16 cellular contexts compared by ENCODE assay signal in genomic region chr19:48284891-48285290, GRCh38. TPM values are rescaled to one million over a fixed set of nuclear protein-coding genes. Genes with fewer than 3 reads are reported as not detected.
"Had no signal": no experiment of that assay in that cellular context is flagged by ENCODE, and none has a peak within 500 bp of the region (broad histone marks: within the 10 kb centered on the region; RNA-seq: fewer than 3 reads in every experiment).

No MANE protein-coding gene starts in this region.

- DNase-seq: activated B cell treated with CpG ODN at 0.5 μM for 24 hours; activated CD4-positive, alpha-beta T cell treated with anti-CD3 and anti-CD28 coated beads, Interleukin-2, amount 10 ng/mL, durations not matched to agents 7 days and 5 days; activated naive CD4-positive, alpha-beta T cell treated with Interleukin-2 at 50 U/mL for 16 hours; foreskin melanocyte; head of caudate nucleus; immature natural killer cell; lower lobe of right lung; midbrain; retina; stimulated activated CD4-positive, alpha-beta T cell treated with anti-CD3 and anti-CD28 coated beads, Interleukin-2, amount 100 ng/mL, for 48 hours; uterus had no signal

- ATAC-seq: lower lobe of right lung; stimulated activated memory B cell treated with anti-CD40 and anti-IgM and Interleukin-4, amounts not matched to agents 10 μg/mL and 1 μg/mL and 100 μg/mL, for 72 hours had no signal

- H3K27me3 Mint-ChIP-seq: activated B cell treated with CpG ODN at 0.5 μM for 24 hours; stimulated activated memory B cell treated with anti-CD40 and anti-IgM and Interleukin-4, amounts not matched to agents 10 μg/mL and 1 μg/mL and 100 μg/mL, for 72 hours had no signal

- H3K4me3 Mint-ChIP-seq: activated B cell treated with CpG ODN at 0.5 μM for 24 hours; activated CD4-positive, alpha-beta T cell treated with anti-CD3 and anti-CD28 coated beads, Interleukin-2, amount 10 ng/mL, durations not matched to agents 7 days and 5 days; immature natural killer cell; neural progenitor cell; stimulated activated memory B cell treated with anti-CD40 and anti-IgM and Interleukin-4, amounts not matched to agents 10 μg/mL and 1 μg/mL and 100 μg/mL, for 72 hours had no signal

- H3K9ac ChIP-seq: neural progenitor cell had no signal

- H3K9me3 ChIP-seq: uterus had no signal

- H3K27ac ChIP-seq: coronary artery, esophagus muscularis mucosa, lower lobe of right lung, neural progenitor cell, uterus had no signal

- H3K9me3 Mint-ChIP-seq: stimulated activated memory B cell treated with anti-CD40 and anti-IgM and Interleukin-4, amounts not matched to agents 10 μg/mL and 1 μg/mL and 100 μg/mL, for 72 hours had no signal

- H3K36me3 ChIP-seq: uterus had no signal

- H3K4me1 Mint-ChIP-seq: activated B cell treated with CpG ODN at 0.5 μM for 24 hours; activated CD4-positive, alpha-beta T cell treated with anti-CD3 and anti-CD28 coated beads, Interleukin-2, amount 10 ng/mL, durations not matched to agents 7 days and 5 days; immature natural killer cell; stimulated activated memory B cell treated with anti-CD40 and anti-IgM and Interleukin-4, amounts not matched to agents 10 μg/mL and 1 μg/mL and 100 μg/mL, for 72 hours had no signal

- H3K4me3 ChIP-seq: coronary artery, esophagus muscularis mucosa, lower lobe of right lung, neural progenitor cell, uterus had no signal

- H2AFZ ChIP-seq: neural progenitor cell had no signal

- H3K27ac Mint-ChIP-seq: activated B cell treated with CpG ODN at 0.5 μM for 24 hours; activated CD4-positive, alpha-beta T cell treated with anti-CD3 and anti-CD28 coated beads, Interleukin-2, amount 10 ng/mL, durations not matched to agents 7 days and 5 days; neural progenitor cell; stimulated activated memory B cell treated with anti-CD40 and anti-IgM and Interleukin-4, amounts not matched to agents 10 μg/mL and 1 μg/mL and 100 μg/mL, for 72 hours had no signal

- H3K27me3 ChIP-seq: neural progenitor cell, uterus had no signal

- H3K4me2 ChIP-seq: neural progenitor cell had no signal

- H3K4me1 ChIP-seq: esophagus muscularis mucosa, lower lobe of right lung, neural progenitor cell, uterus had no signal

RNA-seq across cellular contexts. Expression of gene ZNF114, which starts 15.0 kb away (rescaled TPM):
- total RNA-seq: activated CD4-positive, alpha-beta T cell treated with anti-CD3 and anti-CD28 coated beads, Interleukin-2, amount 10 ng/mL, durations not matched to agents 7 days and 5 days; T-helper 1 cell treated with Interleukin-12 subunit alpha and Interleukin-12 subunit beta and Interleukin-4 antibody, amounts not matched to agents 30 ng/mL and 1 ng/mL, for 36 hours had no signal
